In genomic region chr17:69067274-69068047, GRCh38 we compare ENCODE assay signal across 18 cellular contexts. TPM values are rescaled to one million over a fixed set of nuclear protein-coding genes. Genes with fewer than 3 reads are reported as not detected.
DNase-seq lines count a peak whose midpoint lies in the region; TF ChIP-seq lines count a peak whose summit lies in the region.
"Had no signal": no experiment of that assay in that cellular context is flagged by ENCODE, and none has a peak within 500 bp of the region (broad histone marks: within the 10 kb centered on the region; RNA-seq: fewer than 3 reads in every experiment).

No MANE protein-coding gene starts in this region.

- POLR2A ChIA-PET in A673 (lab: Charles Lee; ENCODE audit: low non-redundant PET) (no interaction called here), SK-N-SH (lab: Yijun Ruan, JAX) (no interaction called here)

- H2AFZ ChIP-seq in SK-N-SH (ENCODE audit: low read depth): peak overlapping the region; percentile 20; the same call in 1 of the 2 replicates

- 27% methylated on average over 4 of the region's 4 CpGs for WGBS in SK-N-SH (ENCODE audit: low lambda C conversion rate)

- no peak overlapping the region for H3K4me2 ChIP-seq in SK-N-SH

- no peaks in the 10 kb centered on the region for H3K9me3 ChIP-seq in A673 (ENCODE audit: low read depth, low read length, poor library complexity, severe bottlenecking)
- no peaks in the 10 kb centered on the region for H3K9me3 ChIP-seq in SK-N-SH
- H3K9me3 ChIP-seq: vagina had no signal

- CTCF ChIA-PET in A673 (lab: Charles Lee) (no interaction called here), SK-N-SH (lab: Yijun Ruan, JAX) (interaction anchor here (0.8 kb wide), 1 partner anchor 28 kb away, joined by 3 read pairs; no protein-coding TSS in a partner anchor)

- no peaks in the 10 kb centered on the region for H3K27me3 ChIP-seq in A673 (replicated peaks; ENCODE audit: insufficient read depth, low read depth, low read length, poor library complexity)
- H3K27me3 ChIP-seq in SK-N-SH (ENCODE audit: insufficient read depth): no peaks in the 10 kb centered on the region; the same call in 1 of the 2 replicates
- H3K27me3 ChIP-seq: breast epithelium, vagina had no signal

- H3K4me1 ChIP-seq in A673 (ENCODE audit: insufficient read depth, low read length, poor library complexity, severe bottlenecking): peaks cover 18% of the 10 kb centered on the region
- peaks cover 0 to 6% of the 10 kb centered on the region in 2 experiments; a peak in 2 of 4 replicates for H3K4me1 ChIP-seq in SK-N-SH (ENCODE audit: control insufficient read depth in 1 of 2, insufficient read depth in 2 of 2, low read depth in 1 of 2, low read length in 1 of 2)
- H3K4me1 ChIP-seq: breast epithelium, vagina had no signal

- no peaks in the 10 kb centered on the region for H3F3A ChIP-seq in SK-N-SH (replicated peaks; ENCODE audit: insufficient read depth)

- H3K9me2 ChIP-seq in SK-N-SH: no peaks in the 10 kb centered on the region

- H3K79me2 ChIP-seq in SK-N-SH (ENCODE audit: insufficient read depth): no peaks in the 10 kb centered on the region

- H3K36me3 ChIP-seq in A673 (ENCODE audit: insufficient read depth, low read length, poor library complexity, severe bottlenecking): no peaks in the 10 kb centered on the region
- H3K36me3 ChIP-seq in SK-N-SH (replicated peaks in 1 of 2; ENCODE audit: control insufficient read depth in 1 of 2, insufficient read depth in 2 of 2, low read length in 1 of 2): no peaks in the 10 kb centered on the region
- H3K36me3 ChIP-seq: breast epithelium, vagina had no signal

- TF ChIP-seq RAD21 in SK-N-SH (IDR thresholded peaks at IDR 0.05; ENCODE audit: low read length): peak; percentile 7; the same call in 1 of the 2 replicates

- no peaks in the 10 kb centered on the region for H4K20me1 ChIP-seq in SK-N-SH (ENCODE audit: insufficient read depth)

- no TSS peak for BruUV-seq in A673 (replicated peaks; lab: Mats Ljungman, UMichigan)

- in situ Hi-C loops in KBM-7 (cut with MboI; ENCODE audit: low pct_unique_long_range_greater_than_20kb, low sequenced_read_pairs): loop anchor here (25.0 kb wide), 2 partner anchors 170 to 280 kb away; partner anchors contain the start of gene ABCA10

- TF ChIP-seq EP300 in SK-N-SH (IDR thresholded peaks at IDR 0.05; ENCODE audit: borderline replicate concordance in 1 of 2, low read depth in 1 of 2, low read length in 1 of 2): no peak

- no peak overlapping the region for H3K27ac ChIP-seq in A673 (ENCODE audit: low read depth, low read length, poor library complexity, severe bottlenecking)
- H3K27ac ChIP-seq in SK-N-SH (ENCODE audit: low read depth in 2 of 2, low read length in 1 of 2): no peak overlapping the region
- H3K27ac ChIP-seq: breast epithelium, vagina had no signal

- no peak overlapping the region for H3K9ac ChIP-seq in SK-N-SH

- peak; percentile 40 for DNase-seq in A673 (ENCODE audit: low spot score)
- DNase-seq in KBM-7: peak; percentile 51
- DNase-seq in SK-N-SH: no peak
- no peak for DNase-seq in fibroblast of villous mesenchyme (ENCODE audit: low read depth)
- no peak for DNase-seq in activated CD4-positive, CD25-positive, alpha-beta regulatory T cell treated with anti-CD3 and anti-CD28 coated beads, Interleukin-2, amount 50 U/mL, for 72 hours
- DNase-seq in HK-2 (ENCODE audit: unreplicated experiment): no peak
- no peak for DNase-seq in Ammon's horn (ENCODE audit: low spot score)
- DNase-seq in AML-193 (lab: John Stamatoyannopoulos, UW): no peak
- DNase-seq: activated CD4-positive, CD25-positive, alpha-beta regulatory T cell; activated CD8-positive, alpha-beta memory T cell treated with anti-CD3 and anti-CD28 coated beads, Interleukin-2, amount 50 U/mL, for 48 hours; activated naive CD4-positive, alpha-beta T cell treated with anti-CD3 and anti-CD28 coated beads, Interleukin-2, amount 50 U/mL, for 16 hours; DMS79; islet precursor cell; NK-92 treated with Interleukin-12 subunit alpha and Interleukin-12 subunit beta, amount 100 ng/mL, for 24 hours; small intestine; stimulated activated naive CD8-positive, alpha-beta T cell treated with anti-CD3 and anti-CD28 coated beads, Interleukin-15, amount 100 ng/mL, for 72 hours had no signal

- H3K4me3 ChIP-seq in A673 (ENCODE audit: low read depth, low read length, poor library complexity, severe bottlenecking) (no peak overlapping the region), SK-N-SH (ENCODE audit: low read depth in 2 of 2, low read length in 1 of 2) (no peak overlapping the region), fibroblast of villous mesenchyme (ENCODE audit: low read depth, low read length) (no peak overlapping the region)
- H3K4me3 ChIP-seq: breast epithelium, vagina had no signal

- intact Hi-C loops in A673 (cut with micrococcal nuclease; ENCODE audit: unreplicated experiment): no loop called here

- peak; percentile 50 for TF ChIP-seq CTCF in A673 (conservative IDR thresholded peaks at IDR 0.05; ENCODE audit: low read depth, low read length)
- TF ChIP-seq CTCF in SK-N-SH (IDR thresholded peaks at IDR 0.05): peak; percentile 17
- peak; percentile 4 for TF ChIP-seq CTCF in fibroblast of villous mesenchyme (IDR thresholded peaks at IDR 0.05; ENCODE audit: insufficient read depth, low read depth, low read length)

TF ChIP-seq in SK-N-SH, 30 proteins besides CTCF, POLR2A, EP300 and RAD21 (continues in another document):
- TF ChIP-seq JUND (IDR thresholded peaks at IDR 0.05) (no peak), FOXJ3 (CRISPR knock-in tag; IDR thresholded peaks at IDR 0.05) (no peak), RXRA (IDR thresholded peaks at IDR 0.05; ENCODE audit: borderline replicate concordance, low read depth) (no peak), MEF2A (IDR thresholded peaks at IDR 0.05; ENCODE audit: borderline replicate concordance, low read depth) (no peak), ZBTB33 (IDR thresholded peaks at IDR 0.05; ENCODE audit: borderline replicate concordance, low read depth) (no peak), FOSL2 (IDR thresholded peaks at IDR 0.05; ENCODE audit: borderline replicate concordance, low read depth) (no peak), PBX3 (IDR thresholded peaks at IDR 0.05) (no peak), USF2 (IDR thresholded peaks at IDR 0.05; ENCODE audit: borderline replicate concordance, low read depth, low read length) (no peak), GABPA (IDR thresholded peaks at IDR 0.05; ENCODE audit: low read depth) (no peak), NFIC (IDR thresholded peaks at IDR 0.05; ENCODE audit: borderline replicate concordance) (no peak), FOXM1 (IDR thresholded peaks at IDR 0.05; ENCODE audit: low read depth) (no peak), EZH2phosphoT487 (IDR thresholded peaks at IDR 0.05; ENCODE audit: borderline replicate concordance, low read depth) (no peak)

RNA-seq across cellular contexts. Expression of gene ABCA9, which starts 6.7 kb away (rescaled TPM):
- total RNA-seq in A673 (2021) (1.4 and 2.1 TPM in 2 replicates), fibroblast of villous mesenchyme (2.2 and 2.3 TPM in 2 replicates)
- polyA plus RNA-seq in SK-N-SH (2012; rRNA removed): 0.07 and 0.15 TPM in 2 replicates
- 0.03 and 0.04 TPM in 2 replicates for polyA plus RNA-seq in SK-N-SH (2012; cell fraction: cytosol; rRNA removed)
- 0.12 and 0.15 TPM in 2 replicates for polyA plus RNA-seq in SK-N-SH (2012; cell fraction: nucleus; rRNA removed)

Comparison
In these comparisons a context has a peak if more than half of its experiments do, and no peak if none do; other contexts are left out.
1. DNase-seq: peak in A673 (single experiment) and KBM-7 (single experiment); none in SK-N-SH (single experiment), fibroblast of villous mesenchyme (single experiment), activated CD4-positive, CD25-positive, alpha-beta regulatory T cell treated with anti-CD3 and anti-CD28 coated beads, Interleukin-2, amount 50 U/mL, for 72 hours (single experiment), HK-2 (single experiment), Ammon's horn (single experiment) and AML-193 (0 of 2).
2. Peak in every context shown above with its lines, with median percentiles within 50 percentile points of each other: CTCF ChIP-seq.